Comparison of ENCODE assay signal across 12 cellular contexts in genomic region chr3:133620066-133620784, GRCh38. TPM values are rescaled to one million over a fixed set of nuclear protein-coding genes. Genes with fewer than 3 reads are reported as not detected.
DNase-seq lines count a peak whose midpoint lies in the region; ATAC-seq and TF ChIP-seq lines count a peak whose summit lies in the region.
"Had no signal": no experiment of that assay in that cellular context is flagged by ENCODE, and none has a peak within 500 bp of the region (broad histone marks: within the 10 kb centered on the region; RNA-seq: fewer than 3 reads in every experiment).

No MANE protein-coding gene starts in this region.

- no peaks in the 10 kb centered on the region for H3K9me3 Mint-ChIP-seq in activated CD4-positive, alpha-beta T cell treated with anti-CD3 and anti-CD28 coated beads, Interleukin-2, amount 10 ng/mL, durations not matched to agents 7 days and 5 days
- no peaks in the 10 kb centered on the region for H3K9me3 Mint-ChIP-seq in activated CD4-positive, alpha-beta T cell treated with anti-CD3 and anti-CD28 coated beads for 36 hours (ENCODE audit: low read depth)
- no peaks in the 10 kb centered on the region for H3K9me3 Mint-ChIP-seq in nephron progenitor cell

- no peaks in the 10 kb centered on the region for H3K27me3 Mint-ChIP-seq in activated CD4-positive, alpha-beta T cell treated with anti-CD3 and anti-CD28 coated beads, Interleukin-2, amount 10 ng/mL, durations not matched to agents 7 days and 5 days
- no peaks in the 10 kb centered on the region for H3K27me3 Mint-ChIP-seq in activated CD4-positive, alpha-beta T cell treated with anti-CD3 and anti-CD28 coated beads for 36 hours
- no peaks in the 10 kb centered on the region for H3K27me3 Mint-ChIP-seq in nephron progenitor cell (ENCODE audit: low read depth, poor library complexity)

- no peaks in the 10 kb centered on the region for H3K9me3 ChIP-seq in SK-N-SH
- H3K9me3 ChIP-seq: left ventricle myocardium inferior, right atrium auricular region had no signal

- no peak overlapping the region for H3K4me3 ChIP-seq in SK-N-SH (ENCODE audit: low read depth in 2 of 2, low read length in 1 of 2)
- H3K4me3 ChIP-seq: left ventricle myocardium inferior, right atrium auricular region had no signal

- peaks cover 2% of the 10 kb centered on the region for H3K4me1 Mint-ChIP-seq in activated CD4-positive, alpha-beta T cell treated with anti-CD3 and anti-CD28 coated beads, Interleukin-2, amount 10 ng/mL, durations not matched to agents 7 days and 5 days
- no peaks in the 10 kb centered on the region for H3K4me1 Mint-ChIP-seq in activated CD4-positive, alpha-beta T cell treated with anti-CD3 and anti-CD28 coated beads for 36 hours
- H3K4me1 Mint-ChIP-seq in nephron progenitor cell = no peaks in the 10 kb centered on the region

- TF ChIP-seq CTCF in nephron progenitor cell (IDR thresholded peaks at IDR 0.05) (no peak), SK-N-SH (IDR thresholded peaks at IDR 0.05) (no peak)

- intact Hi-C loops in activated CD4-positive, alpha-beta T cell treated with anti-CD3 and anti-CD28 coated beads for 36 hours (cut with DNase I, micrococcal nuclease) = no loop called here
- intact Hi-C loops in left colon (cut with DNase I, micrococcal nuclease) = no loop called here

- no peaks in the 10 kb centered on the region for H3K27me3 ChIP-seq in SK-N-SH (ENCODE audit: insufficient read depth)
- H3K27me3 ChIP-seq: right atrium auricular region had no signal

- 97% methylated on average over 13 of the region's 13 CpGs for WGBS in SK-N-SH (ENCODE audit: low lambda C conversion rate)

- CTCF ChIA-PET in activated CD4-positive, alpha-beta T cell treated with anti-CD3 and anti-CD28 coated beads, Interleukin-2, amount 10 ng/mL, durations not matched to agents 7 days and 5 days (lab: Charles Lee) = interaction anchor here (0.6 to 1.7 kb wide), 2 partner anchors 25 to 1026 kb away, joined by 4 read pairs; no protein-coding TSS in a partner anchor
- CTCF ChIA-PET in activated CD4-positive, alpha-beta T cell treated with anti-CD3 and anti-CD28 coated beads for 36 hours (lab: Charles Lee) = no interaction called here
- CTCF ChIA-PET in SK-N-SH (lab: Yijun Ruan, JAX) = interaction anchor here (1.0 kb wide), 1 partner anchor 11 kb away, joined by 3 read pairs; no protein-coding TSS in a partner anchor

- H2AFZ ChIP-seq in SK-N-SH (ENCODE audit: low read depth) = no peak overlapping the region

- no peak for TF ChIP-seq RAD21 in SK-N-SH (IDR thresholded peaks at IDR 0.05; ENCODE audit: low read length)

- no peak for TF ChIP-seq EP300 in SK-N-SH (IDR thresholded peaks at IDR 0.05; ENCODE audit: borderline replicate concordance in 1 of 2, low read depth in 1 of 2, low read length in 1 of 2)

- POLR2A ChIA-PET in activated CD4-positive, alpha-beta T cell treated with anti-CD3 and anti-CD28 coated beads, Interleukin-2, amount 10 ng/mL, durations not matched to agents 7 days and 5 days (lab: Charles Lee) = no interaction called here
- POLR2A ChIA-PET in activated CD4-positive, alpha-beta T cell treated with anti-CD3 and anti-CD28 coated beads for 36 hours (lab: Charles Lee) = no interaction called here
- POLR2A ChIA-PET in SK-N-SH (lab: Yijun Ruan, JAX) = no interaction called here

- ATAC-seq in activated CD4-positive, alpha-beta T cell treated with anti-CD3 and anti-CD28 coated beads for 36 hours = no peak
- ATAC-seq in GM21723 (IDR thresholded peaks at IDR 0.05; ENCODE audit: unreplicated experiment) (peak; percentile 100), HG03342 (IDR thresholded peaks at IDR 0.05; ENCODE audit: unreplicated experiment) (peak; percentile 99), left colon (no peak)

- no peaks in the 10 kb centered on the region for H3K9me2 ChIP-seq in SK-N-SH

- H3F3A ChIP-seq in SK-N-SH (replicated peaks; ENCODE audit: insufficient read depth) = no peaks in the 10 kb centered on the region

- peaks cover 69 to 77% of the 10 kb centered on the region in 2 experiments for H3K36me3 ChIP-seq in SK-N-SH (replicated peaks in 1 of 2; ENCODE audit: control insufficient read depth in 1 of 2, insufficient read depth in 2 of 2, low read length in 1 of 2)

- no peaks in the 10 kb centered on the region for H4K20me1 ChIP-seq in SK-N-SH (ENCODE audit: insufficient read depth)

- H3K4me2 ChIP-seq in SK-N-SH = no peak overlapping the region

- H3K36me3 Mint-ChIP-seq in activated CD4-positive, alpha-beta T cell treated with anti-CD3 and anti-CD28 coated beads, Interleukin-2, amount 10 ng/mL, durations not matched to agents 7 days and 5 days (ENCODE audit: low read depth) = peaks cover 66% of the 10 kb centered on the region
- peaks cover 57% of the 10 kb centered on the region for H3K36me3 Mint-ChIP-seq in activated CD4-positive, alpha-beta T cell treated with anti-CD3 and anti-CD28 coated beads for 36 hours (ENCODE audit: low read depth)
- peaks cover 79% of the 10 kb centered on the region for H3K36me3 Mint-ChIP-seq in nephron progenitor cell (ENCODE audit: low read depth)

- H3K4me3 Mint-ChIP-seq in activated CD4-positive, alpha-beta T cell treated with anti-CD3 and anti-CD28 coated beads, Interleukin-2, amount 10 ng/mL, durations not matched to agents 7 days and 5 days = no peak overlapping the region
- H3K4me3 Mint-ChIP-seq in activated CD4-positive, alpha-beta T cell treated with anti-CD3 and anti-CD28 coated beads for 36 hours = no peak overlapping the region
- H3K4me3 Mint-ChIP-seq in nephron progenitor cell = no peak overlapping the region

- peak overlapping the region; percentile 32 for H3K27ac Mint-ChIP-seq in activated CD4-positive, alpha-beta T cell treated with anti-CD3 and anti-CD28 coated beads, Interleukin-2, amount 10 ng/mL, durations not matched to agents 7 days and 5 days
- no peak overlapping the region for H3K27ac Mint-ChIP-seq in activated CD4-positive, alpha-beta T cell treated with anti-CD3 and anti-CD28 coated beads for 36 hours
- H3K27ac Mint-ChIP-seq in nephron progenitor cell = peak overlapping the region; percentile 51

- H3K79me2 ChIP-seq in SK-N-SH (ENCODE audit: insufficient read depth) = no peaks in the 10 kb centered on the region

- H3K27ac ChIP-seq in SK-N-SH (ENCODE audit: low read depth in 2 of 2, low read length in 1 of 2) = no peak overlapping the region
- H3K27ac ChIP-seq: left ventricle myocardium inferior, right atrium auricular region had no signal

- H3K9ac ChIP-seq in SK-N-SH = no peak overlapping the region

- H3K4me1 ChIP-seq in SK-N-SH (ENCODE audit: control insufficient read depth in 1 of 2, insufficient read depth in 2 of 2, low read depth in 1 of 2, low read length in 1 of 2) = no peaks in the 10 kb centered on the region; a peak in 1 of 4 replicates
- H3K4me1 ChIP-seq: left ventricle myocardium inferior, right atrium auricular region had no signal

- no peak for DNase-seq in activated CD4-positive, alpha-beta T cell treated with anti-CD3 and anti-CD28 coated beads, Interleukin-2, amount 10 ng/mL, durations not matched to agents 7 days and 5 days
- DNase-seq in activated CD4-positive, alpha-beta T cell treated with anti-CD3 and anti-CD28 coated beads for 36 hours = no peak
- no peak for DNase-seq in nephron progenitor cell
- no peak for DNase-seq in left colon
- no peak for DNase-seq in NCI-H2227 (lab: John Stamatoyannopoulos, UW; ENCODE audit: unreplicated experiment)
- no peak for DNase-seq in SK-N-SH
- DNase-seq: activated CD4-positive, CD25-positive, alpha-beta regulatory T cell treated with anti-CD3 and anti-CD28 coated beads, Interleukin-2, amount 50 U/mL, for 72 hours; left ventricle myocardium inferior; NCI-H774 had no signal

TF ChIP-seq in SK-N-SH, 30 proteins besides CTCF, POLR2A, EP300 and RAD21 (continues in another document):
- TF ChIP-seq FOSL2 (IDR thresholded peaks at IDR 0.05; ENCODE audit: borderline replicate concordance, low read depth) = no peak
- TF ChIP-seq NRF1 (IDR thresholded peaks at IDR 0.05; ENCODE audit: low read depth, low read length) = no peak
- TF ChIP-seq FOXM1 (IDR thresholded peaks at IDR 0.05; ENCODE audit: low read depth) = no peak
- TF ChIP-seq POLR2AphosphoS5 (IDR thresholded peaks at IDR 0.05; ENCODE audit: low read depth, low read length) = no peak
- no peak for TF ChIP-seq EZH2phosphoT487 (IDR thresholded peaks at IDR 0.05; ENCODE audit: borderline replicate concordance, low read depth)
- no peak for TF ChIP-seq TCF12 (IDR thresholded peaks at IDR 0.05)
- no peak for TF ChIP-seq SMC3 (IDR thresholded peaks at IDR 0.05; ENCODE audit: low read depth, low read length)
- TF ChIP-seq, protein P1, sequence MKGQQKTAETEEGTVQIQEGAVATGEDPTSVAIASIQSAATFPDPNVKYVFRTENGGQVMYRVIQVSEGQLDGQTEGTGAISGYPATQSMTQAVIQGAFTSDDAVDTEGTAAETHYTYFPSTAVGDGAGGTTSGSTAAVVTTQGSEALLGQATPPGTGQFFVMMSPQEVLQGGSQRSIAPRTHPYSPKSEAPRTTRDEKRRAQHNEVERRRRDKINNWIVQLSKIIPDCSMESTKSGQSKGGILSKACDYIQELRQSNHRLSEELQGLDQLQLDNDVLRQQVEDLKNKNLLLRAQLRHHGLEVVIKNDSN (IDR thresholded peaks at IDR 0.05; ENCODE audit: borderline replicate concordance, low read depth) = no peak
- TF ChIP-seq RFX5 (IDR thresholded peaks at IDR 0.05; ENCODE audit: low read length) = no peak
- TF ChIP-seq TEAD4 (IDR thresholded peaks at IDR 0.05; ENCODE audit: borderline replicate concordance, insufficient read depth) = no peak

RNA-seq across cellular contexts. Expression of gene TOPBP1, which starts 41.5 kb away (rescaled TPM):
- 10 to 100 TPM; 82.1 to 95.1 TPM for total RNA-seq in activated CD4-positive, alpha-beta T cell treated with anti-CD3 and anti-CD28 coated beads, Interleukin-2, amount 10 ng/mL, durations not matched to agents 7 days and 5 days
- 10 to 100 TPM; 80.9 to 94.6 TPM for total RNA-seq in activated CD4-positive, alpha-beta T cell treated with anti-CD3 and anti-CD28 coated beads for 36 hours
- 10 to 100 TPM; 20.4 to 22.1 TPM for total RNA-seq in left colon
- polyA plus RNA-seq in SK-N-SH (2012; rRNA removed) = 15.7 and 21.5 TPM in 2 replicates
- 16.8 and 18.5 TPM in 2 replicates for polyA plus RNA-seq in SK-N-SH (2012; cell fraction: cytosol; rRNA removed)
- polyA plus RNA-seq in SK-N-SH (2012; cell fraction: nucleus; rRNA removed) = 32.8 and 52.6 TPM in 2 replicates

RNA-seq across cellular contexts. Expression of gene CDV3, which starts 46.7 kb away (rescaled TPM):
- total RNA-seq in activated CD4-positive, alpha-beta T cell treated with anti-CD3 and anti-CD28 coated beads, Interleukin-2, amount 10 ng/mL, durations not matched to agents 7 days and 5 days = 100 to 1,000 TPM; 177 to 196 TPM
- total RNA-seq in activated CD4-positive, alpha-beta T cell treated with anti-CD3 and anti-CD28 coated beads for 36 hours = 100 to 1,000 TPM; 204 to 221 TPM
- 100 to 1,000 TPM; 137 to 143 TPM for total RNA-seq in left colon
- polyA plus RNA-seq in SK-N-SH (2012; rRNA removed) = 35.4 and 43.2 TPM in 2 replicates
- 53.6 and 71.5 TPM in 2 replicates for polyA plus RNA-seq in SK-N-SH (2012; cell fraction: cytosol; rRNA removed)
- polyA plus RNA-seq in SK-N-SH (2012; cell fraction: nucleus; rRNA removed) = 10.3 and 24.0 TPM in 2 replicates

Comparison
In these comparisons a context has a peak if more than half of its experiments do, and no peak if none do; other contexts are left out.
1. ATAC-seq: peak in GM21723 (single experiment) and HG03342 (single experiment); none in activated CD4-positive, alpha-beta T cell treated with anti-CD3 and anti-CD28 coated beads for 36 hours (single experiment) and left colon (single experiment).